Comparison of ENCODE assay signal across 1 cellular context in genomic region chr22:41826430-41827383, GRCh38.
TF ChIP-seq lines count a peak whose summit lies in the region.

No MANE protein-coding gene starts in this region.

TF ChIP-seq in GM12878, 131 proteins besides CTCF, POLR2A, EP300 and RAD21:
- TF ChIP-seq WRNIP1 (IDR thresholded peaks at IDR 0.05; ENCODE audit: borderline replicate concordance, low read depth, low read length) (no peak), CREM (IDR thresholded peaks at IDR 0.05; ENCODE audit: low read depth) (no peak)
